ENCODE assay signal across 10 cellular contexts in the genomic region with DNA sequence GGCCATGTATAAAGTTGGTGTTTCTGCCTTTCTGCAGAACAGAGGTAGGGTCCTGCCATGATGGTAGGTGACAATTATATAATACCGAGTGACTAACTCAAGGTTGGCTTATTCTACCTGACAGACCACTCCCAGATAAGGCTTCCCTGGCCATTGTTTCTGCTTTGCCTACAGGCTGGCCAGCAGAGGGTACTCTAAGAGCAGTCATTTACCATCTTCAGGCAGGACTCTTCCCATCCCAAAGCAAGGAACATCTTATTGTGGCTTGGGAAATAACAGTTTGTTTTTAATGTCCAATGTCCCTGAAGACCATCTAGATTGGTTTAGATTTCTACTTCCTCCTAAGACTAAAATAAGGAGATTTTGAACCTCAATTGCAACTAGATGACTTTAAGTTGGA.
DNase-seq lines count a peak whose midpoint lies in the region; ATAC-seq and TF ChIP-seq lines count a peak whose summit lies in the region.
"Had no signal": no experiment of that assay in that cellular context is flagged by ENCODE, and none has a peak within 500 bp of the region (broad histone marks: within the 10 kb centered on the region; RNA-seq: fewer than 3 reads in every experiment).

No MANE protein-coding gene starts in this region.

- no peaks in the 10 kb centered on the region for H3K9me3 ChIP-seq in fibroblast of lung (ENCODE audit: control insufficient read depth, insufficient read depth, low read depth, low read length)
- H3K9me3 ChIP-seq: esophagus muscularis mucosa had no signal

- H3K9ac ChIP-seq in fibroblast of lung (ENCODE audit: insufficient read depth, low read length), result no peak overlapping the region

- CTCF ChIA-PET in GM10248 (lab: Yijun Ruan, JAX), result interaction anchor here (2.0 kb wide), 1 partner anchor 9 kb away, joined by 9 read pairs; no protein-coding TSS in a partner anchor

- H4K20me1 ChIP-seq in fibroblast of lung (ENCODE audit: control insufficient read depth, extremely low read depth, insufficient read depth, low read length), result no peaks in the 10 kb centered on the region

- no peak overlapping the region for H3K4me2 ChIP-seq in fibroblast of lung (ENCODE audit: extremely low read depth, insufficient read depth, low read length)

- ATAC-seq in GM19324 (IDR thresholded peaks at IDR 0.05; ENCODE audit: low FRiP score, unreplicated experiment) (no peak), GM21528 (IDR thresholded peaks at IDR 0.05; ENCODE audit: low FRiP score, unreplicated experiment) (no peak)

- no peaks in the 10 kb centered on the region for H3K4me1 ChIP-seq in fibroblast of lung (ENCODE audit: control insufficient read depth, extremely low read depth, insufficient read depth, low read length)
- H3K4me1 ChIP-seq: esophagus muscularis mucosa had no signal

- H3K27ac ChIP-seq in 22Rv1, result no peak overlapping the region
- no peak overlapping the region for H3K27ac ChIP-seq in fibroblast of lung (ENCODE audit: insufficient read depth, low read length)
- H3K27ac ChIP-seq: esophagus muscularis mucosa, skin epidermis had no signal

- peaks cover 33% of the 10 kb centered on the region for H3K27me3 ChIP-seq in fibroblast of lung (ENCODE audit: control insufficient read depth, insufficient read depth, low read length)

- no peaks in the 10 kb centered on the region for H3K36me3 ChIP-seq in fibroblast of lung (ENCODE audit: control insufficient read depth, insufficient read depth, low read length)
- H3K36me3 ChIP-seq: esophagus muscularis mucosa had no signal

- no peaks in the 10 kb centered on the region for H3K79me2 ChIP-seq in fibroblast of lung (ENCODE audit: control insufficient read depth, insufficient read depth, low read length)

- peak; percentile 48 for TF ChIP-seq CTCF in 22Rv1 (IDR thresholded peaks at IDR 0.05)
- peak; percentile 23 for TF ChIP-seq CTCF in GM10248 (IDR thresholded peaks at IDR 0.05; ENCODE audit: control extremely low read depth, extremely low read depth, low read depth, missing control alignments)
- peak; percentile 16 to 34 for TF ChIP-seq CTCF in fibroblast of lung (conservative IDR thresholded peaks at IDR 0.05 in 1 of 2, IDR thresholded peaks at IDR 0.05 in 1 of 2; ENCODE audit: low read depth in 1 of 2, low read length in 2 of 2)

- no peak overlapping the region for H3K4me3 ChIP-seq in fibroblast of lung (replicated peaks in 1 of 4; ENCODE audit: control extremely low read depth in 1 of 4, insufficient read depth in 1 of 4, low read depth in 3 of 4, low read length in 4 of 4)
- H3K4me3 ChIP-seq: esophagus muscularis mucosa, skin epidermis had no signal

- DNase-seq in GM10248 (ENCODE audit: extremely low spot score), result no peak
- peak; percentile 88 for DNase-seq in NCI-H510A (lab: John Stamatoyannopoulos, UW)
- peak; percentile 20 to 25 for DNase-seq in fibroblast of lung (ENCODE audit: low read depth in 2 of 2)
- no peak for DNase-seq in activated effector memory CD4-positive, alpha-beta T cell treated with Interleukin-2 at 50 U/mL for 16 hours
- DNase-seq in activated CD4-positive, alpha-beta T cell treated with anti-CD3 and anti-CD28 coated beads, Interleukin-2, amount 50 U/mL, for 4 hours, result no peak

- no peak overlapping the region for H2AFZ ChIP-seq in fibroblast of lung (ENCODE audit: low read length)

- POLR2A ChIA-PET in GM10248 (lab: Yijun Ruan, JAX), result no interaction called here

Comparison
In these comparisons a context has a peak if more than half of its experiments do, and no peak if none do; other contexts are left out.
1. DNase-seq: peak in NCI-H510A (single experiment) and fibroblast of lung (2 of 2); none in GM10248 (single experiment), activated effector memory CD4-positive, alpha-beta T cell treated with Interleukin-2 at 50 U/mL for 16 hours (single experiment) and activated CD4-positive, alpha-beta T cell treated with anti-CD3 and anti-CD28 coated beads, Interleukin-2, amount 50 U/mL, for 4 hours (0 of 2).
2. Peak in every context shown above with its lines, with median percentiles within 50 percentile points of each other: CTCF ChIP-seq.